8 cellular contexts compared by ENCODE assay signal in genomic region chr22:36816635-36817428, GRCh38. TPM values are rescaled to one million over a fixed set of nuclear protein-coding genes. Genes with fewer than 3 reads are reported as not detected.
DNase-seq lines count a peak whose midpoint lies in the region; ATAC-seq, FAIRE-seq and TF ChIP-seq lines count a peak whose summit lies in the region.

Gene PVALB, minus strand, starts transcription at chr22:36817035. Its CDS starts 30 bp downstream, at chr22:36817005.

- no peak within 1 kb of the TSS for H2AFZ ChIP-seq in PC-9

- no peak for TF ChIP-seq POLR2A in transverse colon (IDR thresholded peaks at IDR 0.05)

- no peaks in the 10 kb centered on the region for H3K36me3 ChIP-seq in PC-9 (ENCODE audit: low read depth)
- H3K36me3 ChIP-seq in transverse colon, result no peaks in the 10 kb centered on the region

- H3K27me3 Mint-ChIP-seq in osteocyte (ENCODE audit: unreplicated experiment), result peaks cover 83% of the 10 kb centered on the region

- H3K9me2 ChIP-seq in PC-9 (ENCODE audit: insufficient read depth), result no peaks in the 10 kb centered on the region

- no TSS peak for BruUV-seq in PC-9 (replicated peaks; lab: Mats Ljungman, UMichigan)

- CTCF ChIA-PET in PC-9 (lab: Charles Lee), result no interaction called here

- peak within 1 kb of the TSS; percentile 25; the same call in 1 of the 2 replicates for H3K4me3 ChIP-seq in PC-9
- H3K4me3 ChIP-seq in transverse colon, result peak within 1 kb of the TSS in 1 of 4 donors; percentile 40

- no peak for TF ChIP-seq CTCF in PC-9 (conservative IDR thresholded peaks at IDR 0.05)
- TF ChIP-seq CTCF in osteocyte (IDR thresholded peaks at IDR 0.05), result no peak
- TF ChIP-seq CTCF in transverse colon (IDR thresholded peaks at IDR 0.05), result no peak

- no peak for ATAC-seq in HG02642 (IDR thresholded peaks at IDR 0.05; ENCODE audit: poor library complexity, unreplicated experiment)

- FAIRE-seq in HTR-8/SVneo (lab: Jason Lieb, UNC), result no peak

- no peak for TF ChIP-seq EP300 in transverse colon (IDR thresholded peaks at IDR 0.05; ENCODE audit: low read depth)

- peaks cover 19% of the 10 kb centered on the region for H3K4me1 Mint-ChIP-seq in osteocyte (ENCODE audit: unreplicated experiment)

- no peaks in the 10 kb centered on the region for H3K36me3 Mint-ChIP-seq in osteocyte (ENCODE audit: unreplicated experiment)

- intact Hi-C loops in PC-9 (cut with micrococcal nuclease; ENCODE audit: unreplicated experiment) (no loop called here), transverse colon (cut with DNase I; ENCODE audit: low total_unique reads) (no loop called here)

- H3K4me1 ChIP-seq in PC-9 (replicated peaks; ENCODE audit: insufficient read depth) (0 out of 2 replicates have a peak, but pooled peaks cover 5% of the 10 kb centered on the region), transverse colon (peaks cover 0 to 12% (median 11%) of the 10 kb centered on the region in 4 donors)

- H3K9me3 ChIP-seq in PC-9 (ENCODE audit: insufficient read depth, low read depth) (no peaks in the 10 kb centered on the region), transverse colon (no peaks in the 10 kb centered on the region)

- H3K9me3 Mint-ChIP-seq in osteocyte (ENCODE audit: unreplicated experiment), result no peaks in the 10 kb centered on the region

- H3K4me3 Mint-ChIP-seq in osteocyte (ENCODE audit: unreplicated experiment), result peak within 1 kb of the TSS; percentile 53

- H3K27ac ChIP-seq in PC-9, result no peak within 1 kb of the TSS
- no peak within 1 kb of the TSS for H3K27ac ChIP-seq in transverse colon

- peak; percentile 21 for DNase-seq in EH (ENCODE audit: low read depth)
- DNase-seq in PC-9, result peak in 1 of 2 experiments; percentile 54
- DNase-seq in fibroblast of peridontal ligament (ENCODE audit: extremely low read depth), result peak; percentile 5
- peak; percentile 86 for DNase-seq in osteocyte (ENCODE audit: extremely low spot score, unreplicated experiment)
- DNase-seq in transverse colon, result no peak
- DNase-seq in HTR-8/SVneo (ENCODE audit: insufficient read length, low spot score), result no peak
- DNase-seq in NCI-H446 treated with DMSO at 0.1 percent for 48 hours (lab: John Stamatoyannopoulos, UW), result no peak

- 10% methylated on average over 50 of the region's 74 CpGs; no CpG with 5 or more reads in 1 of the 2 donors for WGBS in transverse colon (ENCODE audit: low coverage in 1 of 2), 2 donors

- peak within 1 kb of the TSS; percentile 72 for H3K4me2 ChIP-seq in PC-9

- H3K27ac Mint-ChIP-seq in osteocyte (ENCODE audit: unreplicated experiment), result no peak within 1 kb of the TSS

- H3K79me2 ChIP-seq in PC-9 (ENCODE audit: low read depth), result no peaks in the 10 kb centered on the region

- POLR2A ChIA-PET in PC-9 (lab: Charles Lee; ENCODE audit: unreplicated experiment), result no interaction called here

- H3F3A ChIP-seq in PC-9 (ENCODE audit: insufficient read depth, low read depth), result no peaks in the 10 kb centered on the region

- H3K27me3 ChIP-seq in PC-9 (ENCODE audit: insufficient read depth, low read depth), result peaks cover 81% of the 10 kb centered on the region
- peaks cover 69% of the 10 kb centered on the region for H3K27me3 ChIP-seq in transverse colon

- in situ Hi-C loops in transverse colon (cut with MboI; ENCODE audit: low pct_ligation_motif_present in 1 of 4, low pct_unique_long_range_greater_than_20kb in 1 of 4, low sequenced_read_pairs in 3 of 4), result no loop called here

- H4K20me1 ChIP-seq in PC-9 (ENCODE audit: insufficient read depth), result no peaks in the 10 kb centered on the region

RNA-seq across cellular contexts. Expression of gene PVALB, which starts in this region (rescaled TPM):
- total RNA-seq in PC-9 (2021) (not detected in 2 replicates), osteocyte (0.94 TPM in 1 of 2 replicates, not detected in the other), transverse colon (1 to 10 TPM in 1 of 4 donors, not detected in 3; 2.7 TPM)

Comparison
In these comparisons a context has a peak if more than half of its experiments do, and no peak if none do; other contexts are left out.
1. Peak in DNase-seq in osteocyte; RNA of the gene not detected or under 1 TPM.
2. DNase-seq: peak in EH (single experiment) and fibroblast of peridontal ligament (single experiment); none in transverse colon (single experiment), HTR-8/SVneo (single experiment) and NCI-H446 treated with DMSO at 0.1 percent for 48 hours (single experiment).